ENCODE assay signal across 14 cellular contexts in genomic region chr3:136925425-136926190, GRCh38. TPM values are rescaled to one million over a fixed set of nuclear protein-coding genes. Genes with fewer than 3 reads are reported as not detected.
A peak's percentile ranks its signal among the peaks of the same experiment; 100 is the strongest.
DNase-seq lines count a peak whose midpoint lies in the region; ATAC-seq, FAIRE-seq and TF ChIP-seq lines count a peak whose summit lies in the region.
"Had no signal": no experiment of that assay in that cellular context is flagged by ENCODE, and none has a peak within 500 bp of the region (broad histone marks: within the 10 kb centered on the region; RNA-seq: fewer than 3 reads in every experiment).

No MANE protein-coding gene starts in this region.

- H3K4me3 ChIP-seq in K562, result no peak overlapping the region
- no peak overlapping the region for H3K4me3 ChIP-seq in heart left ventricle
- no peak overlapping the region for H3K4me3 ChIP-seq in BE2C (ENCODE audit: low read depth, low read length)
- H3K4me3 ChIP-seq: mucosa of descending colon, thyroid gland had no signal

- CTCF ChIA-PET in K562 (lab: Yijun Ruan, JAX; ENCODE audit: low intra/inter-chr PET ratio), result no interaction called here
- CTCF ChIA-PET in GM10248 (lab: Yijun Ruan, JAX), result no interaction called here

- peaks cover 51% of the 10 kb centered on the region for H3K79me2 ChIP-seq in K562 (ENCODE audit: control insufficient read depth, insufficient read depth, low read length)

- no peak overlapping the region for H3K4me2 ChIP-seq in K562 (ENCODE audit: insufficient read depth, low read length)

- BruUV-seq in K562 (replicated peaks; lab: Mats Ljungman, UMichigan), result no TSS peak

- H3K9me1 ChIP-seq in K562 (ENCODE audit: control insufficient read depth, insufficient read depth, low read length), result no peaks in the 10 kb centered on the region

- H3K36me3 ChIP-seq in K562 (ENCODE audit: control insufficient read depth, insufficient read depth, low read length), result peaks cover 18% of the 10 kb centered on the region; the same call in 2 of the 3 replicates
- peaks cover 0 to 13% (median 0%) of the 10 kb centered on the region in 9 donors for H3K36me3 ChIP-seq in heart left ventricle
- peaks cover 6% of the 10 kb centered on the region for H3K36me3 ChIP-seq in BE2C
- H3K36me3 ChIP-seq: thyroid gland had no signal

- no peak for TF ChIP-seq RAD21 in K562 (CRISPR knock-in tag; conservative IDR thresholded peaks at IDR 0.05 in 1 of 2, IDR thresholded peaks at IDR 0.05 in 1 of 2)

- H3K27me3 ChIP-seq in K562 (ENCODE audit: control insufficient read depth in 2 of 2, insufficient read depth in 2 of 2, low read length in 2 of 2) (no peaks in the 10 kb centered on the region), heart left ventricle (no peaks in the 10 kb centered on the region), BE2C (no peaks in the 10 kb centered on the region)
- H3K27me3 ChIP-seq: thyroid gland had no signal

- H3K9me3 ChIP-seq in K562 (replicated peaks; ENCODE audit: control insufficient read depth, insufficient read depth, low read depth, low read length) (no peaks in the 10 kb centered on the region), heart left ventricle (peaks cover 0 to 7% (median 0%) of the 10 kb centered on the region in 12 donors), BE2C (no peaks in the 10 kb centered on the region)
- H3K9me3 ChIP-seq: mucosa of descending colon, thyroid gland had no signal

- TF ChIP-seq POLR2A in K562 (conservative IDR thresholded peaks at IDR 0.05), result no peak
- TF ChIP-seq POLR2A in heart left ventricle (IDR thresholded peaks at IDR 0.05), result no peak

- intact Hi-C loops in K562 (cut with micrococcal nuclease) (no loop called here), heart left ventricle (cut with DNase I) (loop anchor here in 1 of 10 donors (10.0 kb wide), 1 partner anchor 61 kb away; the partner anchor contains the start of gene NCK1)

- no peak for TF ChIP-seq EP300 in K562 (IDR thresholded peaks at IDR 0.05; ENCODE audit: low read length)

- no peak overlapping the region for H3K9ac ChIP-seq in K562 (ENCODE audit: insufficient read depth in 1 of 2, low read depth in 2 of 2, low read length in 2 of 2)

- peak; percentile 15 for DNase-seq in AG09319 (ENCODE audit: extremely low read depth, low read depth)
- no peak for DNase-seq in K562 (ENCODE audit: extremely low read depth in 1 of 4, low spot score in 3 of 4)
- no peak for DNase-seq in GM10248 (ENCODE audit: extremely low spot score)
- no peak for DNase-seq in heart left ventricle
- DNase-seq in BE2C, result no peak
- DNase-seq in NCI-H2029 treated with DMSO at 0.1 percent for 48 hours (lab: John Stamatoyannopoulos, UW), result no peak
- DNase-seq: C1 segment of cervical spinal cord, mucosa of descending colon, thyroid gland had no signal

- peak; percentile 6 for FAIRE-seq in K562 (lab: Jason Lieb, UNC)
- FAIRE-seq: endothelial cell of umbilical vein had no signal

- WGBS in K562 (ENCODE audit: insufficient coverage, low coverage, missing lambda C conversion rate), result 84% methylated on average over 7 of the region's 7 CpGs
- WGBS in heart left ventricle, 4 donors, result 67 to 73% (median 71%) methylated on average over 7 of the region's 7 CpGs

- TF ChIP-seq CTCF in AG09319 (IDR thresholded peaks at IDR 0.05; ENCODE audit: low read depth, low read length) (no peak), K562 (IDR thresholded peaks at IDR 0.05 in 2 of 3, conservative IDR thresholded peaks at IDR 0.05 in 1 of 3; ENCODE audit: insufficient read depth in 2 of 3, low read depth in 1 of 3, low read length in 3 of 3) (no peak), GM10248 (IDR thresholded peaks at IDR 0.05; ENCODE audit: control extremely low read depth, extremely low read depth, low read depth, missing control alignments) (no peak), heart left ventricle (IDR thresholded peaks at IDR 0.05) (no peak), BE2C (IDR thresholded peaks at IDR 0.05; ENCODE audit: low read depth, low read length) (no peak)

- in situ Hi-C loops in K562 (cut with MboI), result no loop called here

- no peak overlapping the region for H3K27ac ChIP-seq in K562 (ENCODE audit: extremely low read depth, low read depth, low read length)
- peak overlapping the region in 2 of 12 donors; percentile 11 to 14 for H3K27ac ChIP-seq in heart left ventricle
- H3K27ac ChIP-seq: thyroid gland, VCaP had no signal

- ATAC-seq in GM18520 (IDR thresholded peaks at IDR 0.05; ENCODE audit: unreplicated experiment) (peak; percentile 41), HG03135 (IDR thresholded peaks at IDR 0.05; ENCODE audit: unreplicated experiment) (peak; percentile 53), K562 (no peak), heart left ventricle (no peak)
- ATAC-seq: mucosa of descending colon, Right ventricle myocardium inferior had no signal

- H3K4me1 ChIP-seq in K562 (replicated peaks in 1 of 2; ENCODE audit: control insufficient read depth in 2 of 2, insufficient read depth in 2 of 2, low read length in 2 of 2) (no peaks in the 10 kb centered on the region), heart left ventricle (peaks cover 0 to 55% (median 12%) of the 10 kb centered on the region in 12 donors), BE2C (no peaks in the 10 kb centered on the region)

- POLR2A ChIA-PET in K562 (lab: Yijun Ruan, JAX), result no interaction called here
- POLR2A ChIA-PET in GM10248 (lab: Yijun Ruan, JAX), result no interaction called here

- no peaks in the 10 kb centered on the region for H4K20me1 ChIP-seq in K562 (replicated peaks; ENCODE audit: control insufficient read depth, insufficient read depth, low read length)

- H2AFZ ChIP-seq in K562 (ENCODE audit: low read depth, low read length), result no peak overlapping the region

TF ChIP-seq in K562, 482 proteins besides CTCF, POLR2A, EP300 and RAD21:
- TF ChIP-seq GATAD2B (IDR thresholded peaks at IDR 0.05; ENCODE audit: borderline replicate concordance) (no peak), SMARCC2 (IDR thresholded peaks at IDR 0.05; ENCODE audit: low read depth) (no peak), JUNB (CRISPR knock-in tag; conservative IDR thresholded peaks at IDR 0.05) (no peak), PRMT5 (CRISPR knock-in tag; IDR thresholded peaks at IDR 0.05) (no peak), PTTG1 (tag; IDR thresholded peaks at IDR 0.05; ENCODE audit: low read depth) (no peak), ZSCAN32 (CRISPR knock-in tag; IDR thresholded peaks at IDR 0.05) (no peak), DEAF1 (CRISPR knock-in tag; IDR thresholded peaks at IDR 0.05) (no peak), NR0B1 (IDR thresholded peaks at IDR 0.05; ENCODE audit: partially characterized antibody) (no peak), TSC22D4 (tag; IDR thresholded peaks at IDR 0.05) (no peak)
TF ChIP-seq in K562: peak in this region for 0.

RNA-seq across cellular contexts. Expression of gene IL20RB, which starts 32.2 kb away (rescaled TPM):
- 5.0 and 5.9 TPM in 2 replicates for total RNA-seq in K562 (2011; cell fraction: chromatin; rRNA removed; ENCODE audit: low replicate concordance)
- 1.0 and 2.1 TPM in 2 replicates for total RNA-seq in K562 (2011; cell fraction: nucleolus; rRNA removed)
- 3.4 and 5.1 TPM in 2 replicates for total RNA-seq in K562 (2011; cell fraction: nucleoplasm; rRNA removed)
- total RNA-seq in K562 (2014; rRNA removed), result 6.1 and 6.5 TPM in 2 replicates
- total RNA-seq in K562 (2014; rRNA removed; fragmentation: Illumina TruSeq; extraction: Trizol), result 6.9 and 7.1 TPM in 2 replicates
- 1.9 and 2.2 TPM in 2 replicates for total RNA-seq in K562 (2015; rRNA removed; fragmentation: Illumina TruSeq; extraction: Trizol)
- 4.6 and 5.3 TPM in 2 replicates for total RNA-seq in K562 (2021)
- 0.66 and 0.77 TPM in 2 replicates for polyA plus RNA-seq in K562 (2011; rRNA removed)
- polyA plus RNA-seq in K562 (2011; cell fraction: cytosol; rRNA removed), result 0.40 and 0.67 TPM in 2 replicates
- 1.3 and 1.6 TPM in 2 replicates for polyA plus RNA-seq in K562 (2011; cell fraction: nucleus; rRNA removed)
- polyA plus RNA-seq in K562 (2012), result 3.5 and 71.6 TPM in 2 replicates
- 7.4 and 8.6 TPM in 2 replicates for polyA plus RNA-seq in K562 (2014; fragmentation: Illumina TruSeq; extraction: Trizol)
- 1 to 10 TPM; 4.8 to 9.9 TPM for polyA plus RNA-seq in K562 (2014; fragmentation: Nextera tagmentation; extraction: Ambion mirVana)
- polyA plus RNA-seq in K562 (2014; rRNA removed), result 6.4 and 7.8 TPM in 2 replicates
- 1.2 and 1.3 TPM in 2 replicates for polyA minus RNA-seq in K562 (2011; rRNA and poly(A)+ RNA removed)
- 0.57 and 2.9 TPM in 2 replicates for polyA minus RNA-seq in K562 (2011; cell fraction: cytosol; rRNA and poly(A)+ RNA removed)
- polyA minus RNA-seq in K562 (2011; cell fraction: nucleus; rRNA and poly(A)+ RNA removed), result 1.3 and 1.4 TPM in 2 replicates
- 1 to 10 TPM in 1 of 9 donors, under 1 TPM in 8; 0.14 to 1.1 (median 0.44) TPM for total RNA-seq in heart left ventricle
- under 1 TPM; 0.42 to 0.50 TPM for polyA plus RNA-seq in heart left ventricle
- polyA plus RNA-seq in BE2C (2012; ENCODE audit: insufficient read depth, insufficient read length, low read depth), result 2.2 TPM

Comparison
In these comparisons a context has a peak if more than half of its experiments do, and no peak if none do; other contexts are left out.
1. ATAC-seq: peak in GM18520 (single experiment) and HG03135 (single experiment); none in K562 (single experiment) and heart left ventricle (0 of 4).